ENCODE assay signal across 15 cellular contexts in the genomic region with DNA sequence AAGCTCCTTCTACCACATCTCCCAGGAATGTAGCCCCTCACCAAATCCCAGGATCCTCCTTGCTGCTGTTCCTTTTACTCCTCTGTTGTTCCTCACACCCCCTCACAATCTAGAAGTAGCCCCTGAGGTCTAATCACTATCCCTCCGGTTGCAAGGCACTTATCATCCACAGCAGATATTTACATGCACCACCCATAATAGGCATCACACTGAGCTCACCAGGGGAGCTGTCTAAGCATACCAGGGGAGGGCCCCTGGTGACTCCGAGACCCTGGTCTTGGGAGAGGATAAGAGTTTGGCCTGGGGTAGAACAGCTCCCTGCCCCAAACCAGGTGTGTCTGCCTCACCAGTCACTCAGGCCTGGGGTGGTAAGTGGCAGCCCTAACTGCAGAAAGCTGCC. TPM values are rescaled to one million over a fixed set of nuclear protein-coding genes. Genes with fewer than 3 reads are reported as not detected.
DNase-seq lines count a peak whose midpoint lies in the region; ATAC-seq and TF ChIP-seq lines count a peak whose summit lies in the region.
"Had no signal": no experiment of that assay in that cellular context is flagged by ENCODE, and none has a peak within 500 bp of the region (broad histone marks: within the 10 kb centered on the region; RNA-seq: fewer than 3 reads in every experiment).

No MANE protein-coding gene starts in this region.

- H3K27ac Mint-ChIP-seq in WTC11, result no peak overlapping the region
- H3K27ac Mint-ChIP-seq: B cell; CD8-positive, alpha-beta T cell; H9 had no signal

- no peaks in the 10 kb centered on the region for H3K9me3 Mint-ChIP-seq in WTC11
- H3K9me3 Mint-ChIP-seq: CD8-positive, alpha-beta T cell had no signal

- no peaks in the 10 kb centered on the region for H3K36me3 Mint-ChIP-seq in WTC11
- H3K36me3 Mint-ChIP-seq: CD8-positive, alpha-beta T cell had no signal

- CTCF ChIA-PET in HEK293 (lab: Yijun Ruan, JAX), result interaction anchor here (0.6 to 0.9 kb wide), 2 partner anchors 13 to 828 kb away, joined by 3 to 5 read pairs; no protein-coding TSS in a partner anchor
- CTCF ChIA-PET in WTC11 (lab: Charles Lee), result interaction anchor here (0.8 to 4.6 kb wide), 6 partner anchors 12 to 78 kb away, joined by 3 to 18 read pairs (median 4); no protein-coding TSS in a partner anchor

- no peaks in the 10 kb centered on the region for H3K36me3 ChIP-seq in HEK293 (ENCODE audit: control insufficient read depth in 2 of 2, insufficient read depth in 1 of 2, low read length in 2 of 2)
- H3K36me3 ChIP-seq: BLaER1 treated with 17β-estradiol and CSF1 and Interleukin-3, amounts not matched to agents 10 nM and 100 nM had no signal

- TF ChIP-seq CTCF in HEK293 (tag by site-specific recombination; IDR thresholded peaks at IDR 0.05), result no peak
- no peak for TF ChIP-seq CTCF in WTC11 (IDR thresholded peaks at IDR 0.05)

- H3K4me1 ChIP-seq in HEK293 (ENCODE audit: control insufficient read depth, insufficient read depth, low read length), result no peaks in the 10 kb centered on the region

- no peak for ATAC-seq in WTC11
- ATAC-seq: CD8-positive, alpha-beta T cell; GM12878 had no signal

- no peaks in the 10 kb centered on the region for H3K9me3 ChIP-seq in HEK293 (ENCODE audit: control insufficient read depth, insufficient read depth, low read depth, low read length)
- H3K9me3 ChIP-seq: BLaER1 treated with 17β-estradiol and CSF1 and Interleukin-3, amounts not matched to agents 10 nM and 100 nM had no signal

- H3K4me3 Mint-ChIP-seq in WTC11, result no peak overlapping the region
- H3K4me3 Mint-ChIP-seq: B cell; CD8-positive, alpha-beta T cell; H9 had no signal

- H3K27me3 Mint-ChIP-seq in WTC11 (ENCODE audit: low read depth), result peaks cover 43% of the 10 kb centered on the region

- H3K4me1 Mint-ChIP-seq in WTC11, result peaks cover 24% of the 10 kb centered on the region
- H3K4me1 Mint-ChIP-seq: B cell had no signal

- POLR2A ChIA-PET in HEK293 (lab: Yijun Ruan, JAX), result no interaction called here
- POLR2A ChIA-PET in WTC11 (lab: Charles Lee), result no interaction called here

- no peak overlapping the region for H3K27ac ChIP-seq in HEK293 (ENCODE audit: extremely low read depth, low read depth, low read length)
- H3K27ac ChIP-seq: BLaER1 treated with 17β-estradiol and CSF1 and Interleukin-3, amounts not matched to agents 10 nM and 100 nM had no signal

- DNase-seq in NCI-H345 (lab: John Stamatoyannopoulos, UW) (peak; percentile 39), WTC11 (ENCODE audit: low spot score) (no peak), activated gamma-delta T cell treated with Interleukin-2 at 50 U/mL for 16 hours (no peak)
- DNase-seq in stimulated activated naive CD4-positive, alpha-beta T cell (lab: John Stamatoyannopoulos, UW), result no peak
- DNase-seq in central memory CD4-positive, alpha-beta T cell, result no peak
- DNase-seq: CD8-positive, alpha-beta T cell; DMS 273 treated with DMSO at 0.1 percent for 48 hours; DMS53; DND-41; EL; H9 had no signal

- H3K4me3 ChIP-seq in HEK293 (ENCODE audit: low read depth, low read length), result no peak overlapping the region
- H3K4me3 ChIP-seq: BLaER1 treated with 17β-estradiol and CSF1 and Interleukin-3, amounts not matched to agents 10 nM and 100 nM; GM12878 had no signal

TF ChIP-seq in HEK293, 187 proteins besides CTCF, POLR2A, EP300 and RAD21:
- no peak for TF ChIP-seq ZNF221 (tag by site-specific recombination; IDR thresholded peaks at IDR 0.05; ENCODE audit: borderline replicate concordance)
- TF ChIP-seq MYNN (tag by site-specific recombination; IDR thresholded peaks at IDR 0.05; ENCODE audit: borderline replicate concordance), result no peak
- TF ChIP-seq, protein P1, sequence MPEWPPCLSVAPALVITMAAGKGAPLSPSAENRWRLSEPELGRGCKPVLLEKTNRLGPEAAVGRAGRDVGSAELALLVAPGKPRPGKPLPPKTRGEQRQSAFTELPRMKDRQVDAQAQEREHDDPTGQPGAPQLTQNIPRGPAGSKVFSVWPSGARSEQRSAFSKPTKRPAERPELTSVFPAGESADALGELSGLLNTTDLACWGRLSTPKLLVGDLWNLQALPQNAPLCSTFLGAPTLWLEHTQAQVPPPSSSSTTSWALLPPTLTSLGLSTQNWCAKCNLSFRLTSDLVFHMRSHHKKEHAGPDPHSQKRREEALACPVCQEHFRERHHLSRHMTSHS (tag by site-specific recombination; IDR thresholded peaks at IDR 0.05), result no peak
- no peak for TF ChIP-seq ZNF2 (tag by site-specific recombination; IDR thresholded peaks at IDR 0.05)
- no peak for TF ChIP-seq KLF8 (tag by site-specific recombination; IDR thresholded peaks at IDR 0.05)
- no peak for TF ChIP-seq ZNF501 (tag by site-specific recombination; IDR thresholded peaks at IDR 0.05)
- no peak for TF ChIP-seq ZNF510 (tag by site-specific recombination; IDR thresholded peaks at IDR 0.05; ENCODE audit: insufficient replicate concordance)
- peak; percentile 57 for TF ChIP-seq GLIS1 (tag by site-specific recombination; IDR thresholded peaks at IDR 0.05)
- TF ChIP-seq ZNF544 (tag by site-specific recombination; IDR thresholded peaks at IDR 0.05), result no peak
- TF ChIP-seq, protein P2, sequence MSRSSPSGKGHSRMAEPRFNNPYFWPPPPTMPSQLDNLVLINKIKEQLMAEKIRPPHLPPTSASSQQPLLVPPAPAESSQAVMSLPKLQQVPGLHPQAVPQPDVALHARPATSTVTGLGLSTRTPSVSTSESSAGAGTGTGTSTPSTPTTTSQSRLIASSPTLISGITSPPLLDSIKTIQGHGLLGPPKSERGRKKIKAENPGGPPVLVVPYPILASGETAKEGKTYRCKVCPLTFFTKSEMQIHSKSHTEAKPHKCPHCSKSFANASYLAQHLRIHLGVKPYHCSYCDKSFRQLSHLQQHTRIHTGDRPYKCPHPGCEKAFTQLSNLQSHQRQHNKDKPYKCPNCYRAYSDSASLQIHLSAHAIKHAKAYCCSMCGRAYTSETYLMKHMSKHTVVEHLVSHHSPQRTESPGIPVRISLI (tag by site-specific recombination; IDR thresholded peaks at IDR 0.05), result no peak
- TF ChIP-seq ZNF202 (tag by site-specific recombination; IDR thresholded peaks at IDR 0.05; ENCODE audit: borderline replicate concordance), result no peak
- no peak for TF ChIP-seq ZNF654 (tag by site-specific recombination; IDR thresholded peaks at IDR 0.05; ENCODE audit: low read depth)
- no peak for TF ChIP-seq ZNF169 (tag by site-specific recombination; IDR thresholded peaks at IDR 0.05)
- peak; percentile 55 for TF ChIP-seq ZIC2 (tag by site-specific recombination; IDR thresholded peaks at IDR 0.05)
- no peak for TF ChIP-seq KLF1 (tag by site-specific recombination; IDR thresholded peaks at IDR 0.05)
- TF ChIP-seq REPIN1 (tag by site-specific recombination; IDR thresholded peaks at IDR 0.05; ENCODE audit: low read depth), result no peak
- TF ChIP-seq ZNF324 (tag by site-specific recombination; IDR thresholded peaks at IDR 0.05), result no peak
TF ChIP-seq in HEK293: peak in this region for 2.

TF ChIP-seq in WTC11, 78 proteins besides CTCF, POLR2A, EP300 and RAD21:
- TF ChIP-seq, protein P3, sequence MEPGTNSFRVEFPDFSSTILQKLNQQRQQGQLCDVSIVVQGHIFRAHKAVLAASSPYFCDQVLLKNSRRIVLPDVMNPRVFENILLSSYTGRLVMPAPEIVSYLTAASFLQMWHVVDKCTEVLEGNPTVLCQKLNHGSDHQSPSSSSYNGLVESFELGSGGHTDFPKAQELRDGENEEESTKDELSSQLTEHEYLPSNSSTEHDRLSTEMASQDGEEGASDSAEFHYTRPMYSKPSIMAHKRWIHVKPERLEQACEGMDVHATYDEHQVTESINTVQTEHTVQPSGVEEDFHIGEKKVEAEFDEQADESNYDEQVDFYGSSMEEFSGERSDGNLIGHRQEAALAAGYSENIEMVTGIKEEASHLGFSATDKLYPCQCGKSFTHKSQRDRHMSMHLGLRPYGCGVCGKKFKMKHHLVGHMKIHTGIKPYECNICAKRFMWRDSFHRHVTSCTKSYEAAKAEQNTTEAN (CRISPR knock-in tag; IDR thresholded peaks at IDR 0.05), result no peak
- TF ChIP-seq ZNF423 (CRISPR knock-in tag; IDR thresholded peaks at IDR 0.05), result peak; percentile 53; the same call in 1 of the 2 replicates

RNA-seq across cellular contexts. Expression of a gene that starts 37.3 kb away (rescaled TPM):
- total RNA-seq in WTC11 (2021), result 8.4 to 10.9 TPM (median 9.6 TPM) in 3 replicates
